10 cellular contexts compared by ENCODE assay signal in the genomic region with DNA sequence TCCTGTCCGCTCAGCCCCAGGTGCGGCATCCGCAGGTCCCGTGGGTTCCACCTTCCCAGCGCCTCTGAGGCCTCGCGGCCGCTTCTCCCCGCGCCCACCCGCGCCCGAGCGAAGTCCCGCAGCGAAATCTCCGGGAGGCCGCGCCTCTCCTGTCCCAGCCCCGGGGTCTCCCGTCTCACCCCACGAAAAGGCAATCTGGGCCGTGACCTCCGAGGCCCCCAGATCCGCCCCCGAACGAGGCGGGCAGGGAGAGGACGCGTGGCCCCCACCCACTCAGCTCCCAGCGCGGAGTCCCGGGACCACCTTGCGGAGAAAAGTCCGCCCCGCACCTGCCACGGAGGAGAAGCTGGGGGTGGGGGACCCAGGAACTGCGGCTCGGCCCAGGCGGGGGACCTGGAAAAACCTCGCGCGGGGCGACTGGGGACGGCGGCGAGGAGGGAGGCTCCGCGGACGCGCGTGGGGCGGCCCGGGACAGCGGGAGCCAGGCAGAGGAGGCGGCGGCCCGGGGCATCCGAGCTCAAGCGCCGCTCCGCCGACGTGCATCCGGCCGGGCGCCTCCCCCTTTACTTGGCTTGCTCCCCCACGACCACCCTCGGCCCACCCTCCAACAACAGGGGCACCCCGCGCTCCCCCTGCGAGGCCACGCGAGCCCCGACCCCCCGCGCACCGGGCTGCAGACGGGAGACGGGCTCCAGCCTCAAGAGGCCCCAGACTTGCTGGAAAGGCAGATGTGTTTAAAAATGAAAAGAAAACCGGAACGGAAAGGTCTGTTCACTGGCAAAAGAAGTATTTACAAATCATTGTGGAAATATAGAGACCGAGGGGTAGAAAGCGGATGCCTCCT. TPM values are rescaled to one million over a fixed set of nuclear protein-coding genes. Genes with fewer than 3 reads are reported as not detected.
DNase-seq lines count a peak whose midpoint lies in the region; ATAC-seq lines count a peak whose summit lies in the region.
"Had no signal": no experiment of that assay in that cellular context is flagged by ENCODE, and none has a peak within 500 bp of the region (broad histone marks: within the 10 kb centered on the region; RNA-seq: fewer than 3 reads in every experiment).

No MANE protein-coding gene starts in this region.

- peak overlapping the region; percentile 32 for H3K14ac ChIP-seq in neuronal stem cell (ENCODE audit: low read length)

- H3K9ac ChIP-seq in neuronal stem cell (ENCODE audit: low read depth, low read length, poor library complexity): no peak overlapping the region

- no peaks in the 10 kb centered on the region for H3K36me3 ChIP-seq in neuronal stem cell (replicated peaks in 1 of 2; ENCODE audit: control insufficient read depth in 2 of 2, insufficient read depth in 2 of 2, low read length in 2 of 2)
- H3K36me3 ChIP-seq in HAP-1 (replicated peaks): no peaks in the 10 kb centered on the region

- H2BK15ac ChIP-seq in neuronal stem cell (ENCODE audit: low read length): no peak overlapping the region

- H2AK5ac ChIP-seq in neuronal stem cell (ENCODE audit: low read depth, low read length): peak overlapping the region; percentile 34

- H3K4me2 ChIP-seq in neuronal stem cell (ENCODE audit: insufficient read depth, low read length, poor library complexity, severe bottlenecking): no peak overlapping the region

- peaks cover 8% of the 10 kb centered on the region for H3K36me3 Mint-ChIP-seq in effector memory CD8-positive, alpha-beta T cell (ENCODE audit: insufficient read depth)

- H3K79me1 ChIP-seq in neuronal stem cell (ENCODE audit: low read depth, low read length): no peaks in the 10 kb centered on the region

- H3K27ac Mint-ChIP-seq in effector memory CD8-positive, alpha-beta T cell: peak overlapping the region in 1 of 2 donors; percentile 44

- H3K27me3 ChIP-seq in neuronal stem cell (ENCODE audit: control insufficient read depth in 3 of 3, insufficient read depth in 3 of 3, low read depth in 1 of 3, low read length in 3 of 3) (peaks cover 0 to 9% (median 0%) of the 10 kb centered on the region in 3 experiments), HAP-1 (ENCODE audit: low read depth) (no peaks in the 10 kb centered on the region)

- DNase-seq in AG08395 (ENCODE audit: low spot score): peak; percentile 13
- peak; percentile 10 for DNase-seq in KBM-7
- no peak for DNase-seq in effector memory CD8-positive, alpha-beta T cell
- DNase-seq in neuronal stem cell (ENCODE audit: low spot score): no peak
- no peak for DNase-seq in EL
- no peak for DNase-seq in activated CD4-positive, CD25-positive, alpha-beta regulatory T cell (lab: John Stamatoyannopoulos, UW)
- DNase-seq in HAP-1 (ENCODE audit: low spot score in 2 of 2): no peak
- no peak for DNase-seq in GDM1 (lab: John Stamatoyannopoulos, UW)
- DNase-seq: NCI-H1436 treated with DMSO at 0.1 percent for 48 hours, small intestine had no signal

- peak overlapping the region; percentile 61 for H2BK120ac ChIP-seq in neuronal stem cell (ENCODE audit: low read depth, low read length)

- no peak overlapping the region for H3K4ac ChIP-seq in neuronal stem cell (ENCODE audit: low read length)

- peaks cover 8 to 12% of the 10 kb centered on the region in 2 donors for H3K4me1 Mint-ChIP-seq in effector memory CD8-positive, alpha-beta T cell (ENCODE audit: low read depth in 2 of 2)

- H4K91ac ChIP-seq in neuronal stem cell (ENCODE audit: low read depth, low read length, poor library complexity): no peak overlapping the region

- no peaks in the 10 kb centered on the region for H3K9me3 Mint-ChIP-seq in effector memory CD8-positive, alpha-beta T cell

- H2BK12ac ChIP-seq in neuronal stem cell (ENCODE audit: low read length): no peak overlapping the region

- H3K18ac ChIP-seq in neuronal stem cell (ENCODE audit: low read length): peak overlapping the region; percentile 54

- no peak overlapping the region for H2AFZ ChIP-seq in neuronal stem cell (ENCODE audit: low read length)

- H3K27me3 Mint-ChIP-seq in effector memory CD8-positive, alpha-beta T cell: peaks cover 30 to 31% of the 10 kb centered on the region in 2 donors

- H3K9me3 ChIP-seq in neuronal stem cell (replicated peaks in 1 of 2; ENCODE audit: control insufficient read depth in 2 of 2, insufficient read depth in 1 of 2, low read depth in 1 of 2, low read length in 2 of 2) (no peaks in the 10 kb centered on the region), HAP-1 (no peaks in the 10 kb centered on the region)

- H3K27ac ChIP-seq in neuronal stem cell (replicated peaks; ENCODE audit: low read length): no peak overlapping the region

- peaks cover 0 to 5% of the 10 kb centered on the region in 2 donors for H3K4me1 ChIP-seq in neuronal stem cell (ENCODE audit: control insufficient read depth in 2 of 2, insufficient read depth in 1 of 2, low read depth in 1 of 2, low read length in 2 of 2)
- H3K4me1 ChIP-seq in HAP-1: no peaks in the 10 kb centered on the region

- no peak overlapping the region for H2BK5ac ChIP-seq in neuronal stem cell (ENCODE audit: low read length)

- ATAC-seq in effector memory CD8-positive, alpha-beta T cell (replicated peaks): peak; percentile 57

- peak overlapping the region; percentile 57 to 66 for H3K4me3 Mint-ChIP-seq in effector memory CD8-positive, alpha-beta T cell

- H4K8ac ChIP-seq in neuronal stem cell (ENCODE audit: low read depth, low read length): no peak overlapping the region

- H3K23ac ChIP-seq in neuronal stem cell (ENCODE audit: low read depth, low read length, poor library complexity): no peak overlapping the region

- WGBS in neuronal stem cell (ENCODE audit: extremely low coverage in 2 of 2, insufficient read length in 2 of 2, insufficient replicate concordance in 1 of 2), 2 donors: no CpG with 5 or more reads among the region's 84 CpGs

- no peak overlapping the region for H3K4me3 ChIP-seq in neuronal stem cell (ENCODE audit: low read length in 2 of 2)
- no peak overlapping the region for H3K4me3 ChIP-seq in HAP-1

- in situ Hi-C loops in KBM-7 (cut with MboI; ENCODE audit: low pct_unique_long_range_greater_than_20kb, low sequenced_read_pairs) (no loop called here), HAP-1 (cut with MboI; ENCODE audit: low sequenced_read_pairs) (no loop called here)

RNA-seq across cellular contexts. Expression of a gene that starts 33.0 kb away (rescaled TPM):
- polyA plus RNA-seq in neuronal stem cell (2013, experiment 1 of 2): 4.8 TPM
- polyA plus RNA-seq in neuronal stem cell (2013, experiment 2 of 2): 5.2 TPM

Comparison
In these comparisons a context has a peak if more than half of its experiments do, and no peak if none do; other contexts are left out.
1. DNase-seq: peak in AG08395 (single experiment) and KBM-7 (single experiment); none in effector memory CD8-positive, alpha-beta T cell (0 of 3), neuronal stem cell (single experiment), EL (single experiment), activated CD4-positive, CD25-positive, alpha-beta regulatory T cell (0 of 4), HAP-1 (0 of 2) and GDM1 (single experiment).